ENCODE assay signal across 13 cellular contexts in the genomic region with DNA sequence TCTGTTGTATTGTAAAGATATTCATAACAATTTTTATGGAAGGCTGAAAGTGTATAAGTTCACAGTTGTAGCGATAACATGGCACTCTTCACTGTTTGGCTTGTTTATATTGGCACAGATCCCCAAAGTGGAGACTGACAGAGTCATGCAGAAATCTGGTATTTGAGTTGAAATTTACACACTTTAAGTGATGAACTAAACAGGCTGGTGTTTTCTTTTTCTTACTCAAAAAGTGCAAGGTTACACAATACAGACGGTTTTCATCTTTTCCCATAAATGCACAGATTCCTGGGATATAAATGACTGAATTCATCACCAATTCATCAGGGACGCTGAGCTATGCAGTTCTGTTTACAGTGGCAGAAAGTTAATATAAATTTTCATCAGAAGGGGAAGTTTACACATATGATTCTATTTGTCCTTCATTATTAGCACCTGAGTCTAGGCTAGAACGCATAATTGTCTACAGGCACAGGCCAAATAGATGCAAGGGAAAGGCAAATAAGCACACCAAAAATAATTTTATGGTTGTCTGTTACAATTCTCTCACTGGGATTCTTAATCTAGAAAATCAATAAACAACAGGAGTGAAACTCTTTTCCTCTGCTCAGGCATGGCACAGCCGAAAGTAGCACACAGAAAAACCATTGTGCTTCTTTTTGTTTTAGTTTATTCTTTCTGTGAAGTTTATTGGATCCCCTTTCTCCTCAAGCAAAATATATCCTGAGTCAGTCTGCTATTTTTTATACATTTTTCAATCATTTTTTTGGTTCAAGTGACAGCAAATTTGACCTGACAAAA.
DNase-seq lines count a peak whose midpoint lies in the region; ATAC-seq and TF ChIP-seq lines count a peak whose summit lies in the region.
"Had no signal": no experiment of that assay in that cellular context is flagged by ENCODE, and none has a peak within 500 bp of the region (broad histone marks: within the 10 kb centered on the region; RNA-seq: fewer than 3 reads in every experiment).

No MANE protein-coding gene starts in this region.

- 20% methylated on average over 1 of the region's 5 CpGs; no CpG with 5 or more reads in 1 of the 2 experiments for WGBS in IMR-90 (ENCODE audit: extremely low coverage in 2 of 2, insufficient read length in 1 of 2), 2 experiments

- H3K4me3 Mint-ChIP-seq in immature natural killer cell = no peak overlapping the region
- H3K4me3 Mint-ChIP-seq: B cell had no signal

- DNase-seq in A172 (ENCODE audit: low spot score) = peak; percentile 9
- peak; percentile 16 for DNase-seq in IMR-90
- peak; percentile 61 for DNase-seq in adipocyte (ENCODE audit: low read depth)
- peak; percentile 47 for DNase-seq in iris pigment epithelial cell (ENCODE audit: low read depth)
- no peak for DNase-seq in immature natural killer cell
- DNase-seq in KG1 (lab: John Stamatoyannopoulos, UW) = no peak
- DNase-seq: left cardiac atrium; stimulated activated naive CD8-positive, alpha-beta T cell treated with anti-CD3 and anti-CD28 coated beads, Interleukin-15, Interleukin-2, amounts not matched to agents 100 U/mL and 50 U/mL, for 24 hours had no signal

- H3K27ac ChIP-seq in IMR-90 (ENCODE audit: insufficient read depth, low read length) = no peak overlapping the region
- H3K27ac ChIP-seq: ascending aorta had no signal

- H3K9ac ChIP-seq in IMR-90 (ENCODE audit: low read depth, low read length) (no peak overlapping the region), adipocyte (ENCODE audit: low read length) (no peak overlapping the region)

- no peaks in the 10 kb centered on the region for H3K27me3 ChIP-seq in IMR-90 (ENCODE audit: control insufficient read depth, insufficient read depth, low read length)
- no peaks in the 10 kb centered on the region for H3K27me3 ChIP-seq in adipocyte (replicated peaks; ENCODE audit: control insufficient read depth, insufficient read depth, low read length)
- H3K27me3 ChIP-seq: ascending aorta had no signal

- no peaks in the 10 kb centered on the region for H3K79me1 ChIP-seq in IMR-90 (ENCODE audit: low read depth in 1 of 2, low read length in 2 of 2)

- H4K20me1 ChIP-seq in IMR-90 (ENCODE audit: insufficient read depth, low read length) = no peaks in the 10 kb centered on the region

- H3K4ac ChIP-seq in IMR-90 (ENCODE audit: low read depth, low read length) = no peak overlapping the region

- CTCF ChIA-PET in IMR-90 (lab: Yijun Ruan, JAX) = no interaction called here

- no peak overlapping the region for H3K18ac ChIP-seq in IMR-90 (ENCODE audit: low read depth, low read length)

- H3K36me3 Mint-ChIP-seq in immature natural killer cell = no peaks in the 10 kb centered on the region

- no peak overlapping the region for H4K91ac ChIP-seq in IMR-90 (ENCODE audit: insufficient read depth, low read depth, low read length)

- H3K4me1 ChIP-seq in IMR-90 (ENCODE audit: control insufficient read depth, insufficient read depth, low read length) (no peaks in the 10 kb centered on the region), adipocyte (ENCODE audit: control insufficient read depth, insufficient read depth, low read length) (peaks cover 17% of the 10 kb centered on the region)

- POLR2A ChIA-PET in IMR-90 (lab: Charles Lee; ENCODE audit: unreplicated experiment) = no interaction called here

- TF ChIP-seq POLR2A in IMR-90 (IDR thresholded peaks at IDR 0.05; ENCODE audit: low read depth, low read length) = no peak

- H3K36me3 ChIP-seq in IMR-90 (ENCODE audit: control insufficient read depth, insufficient read depth, low read length) (no peaks in the 10 kb centered on the region), adipocyte (ENCODE audit: control insufficient read depth, insufficient read depth, low read length, severe bottlenecking) (no peaks in the 10 kb centered on the region)
- H3K36me3 ChIP-seq: ascending aorta had no signal

- H3K9me1 ChIP-seq in IMR-90 (ENCODE audit: insufficient read depth, low read length) = no peaks in the 10 kb centered on the region

- H2BK15ac ChIP-seq in IMR-90 (ENCODE audit: low read depth, low read length) = no peak overlapping the region

- H2AFZ ChIP-seq in IMR-90 (replicated peaks; ENCODE audit: low read length, poor library complexity) = no peak overlapping the region

- H3K4me3 ChIP-seq in IMR-90 (ENCODE audit: insufficient read depth, low read depth, low read length) (no peak overlapping the region), adipocyte (ENCODE audit: low read length) (peak overlapping the region; percentile 61)

- peaks cover 0 to 14% (median 0%) of the 10 kb centered on the region in 6 donors for H3K9me3 Mint-ChIP-seq in immature natural killer cell

- H2BK120ac ChIP-seq in IMR-90 (ENCODE audit: low read depth, low read length) = no peak overlapping the region

- H3K56ac ChIP-seq in IMR-90 (ENCODE audit: extremely low read depth, insufficient read depth, low read length) = no peak overlapping the region

- BruUV-seq in IMR-90 (replicated peaks; lab: Mats Ljungman, UMichigan) = no TSS peak

- H3K9me3 ChIP-seq in IMR-90 (ENCODE audit: control insufficient read depth, insufficient read depth, low read length) = no peaks in the 10 kb centered on the region
- H3K9me3 ChIP-seq in adipocyte (ENCODE audit: control insufficient read depth, low read length) = no peaks in the 10 kb centered on the region
- H3K9me3 ChIP-seq: ascending aorta had no signal

- intact Hi-C loops in IMR-90 (cut with micrococcal nuclease) = no loop called here

- peak; percentile 53 for ATAC-seq in IMR-90 (ENCODE audit: low read depth)
- ATAC-seq in GM21367 (IDR thresholded peaks at IDR 0.05; ENCODE audit: unreplicated experiment) = no peak
- ATAC-seq in GM19328 (IDR thresholded peaks at IDR 0.05; ENCODE audit: unreplicated experiment) = no peak
- ATAC-seq: esophagus mucosa; left cardiac atrium; stimulated activated naive CD8-positive, alpha-beta T cell treated with anti-CD3 and anti-CD28 coated beads, Interleukin-15, Interleukin-2, amounts not matched to agents 100 U/mL and 50 U/mL, for 24 hours had no signal

- no peak overlapping the region for H3K23ac ChIP-seq in IMR-90 (ENCODE audit: low read depth, low read length)

- H2AK9ac ChIP-seq in IMR-90 (replicated peaks; ENCODE audit: low read depth, low read length, poor library complexity) = no peak overlapping the region

- peak overlapping the region; percentile 36 for H3K4me2 ChIP-seq in IMR-90 (ENCODE audit: low read depth, low read length)

- no peak overlapping the region for H4K5ac ChIP-seq in IMR-90 (ENCODE audit: low read depth, low read length)

- H3K14ac ChIP-seq in IMR-90 (replicated peaks; ENCODE audit: low read depth, low read length) = no peak overlapping the region

- no peak for TF ChIP-seq CTCF in IMR-90 (conservative IDR thresholded peaks at IDR 0.05; ENCODE audit: low read depth, low read length)

- H3K27ac Mint-ChIP-seq in immature natural killer cell = no peak overlapping the region
- H3K27ac Mint-ChIP-seq: B cell had no signal

- no peak overlapping the region for H2BK20ac ChIP-seq in IMR-90 (ENCODE audit: low read depth, low read length)

- TF ChIP-seq RAD21 in IMR-90 (IDR thresholded peaks at IDR 0.05; ENCODE audit: low read length) = no peak

- in situ Hi-C loops in IMR-90 (cut with MboI; ENCODE audit: low sequenced_read_pairs) = no loop called here

- H2BK5ac ChIP-seq in IMR-90 (ENCODE audit: low read depth, low read length, poor library complexity, severe bottlenecking) = no peak overlapping the region

- dilution Hi-C loops in IMR-90 (cut with HindIII; ENCODE audit: low sequenced_read_pairs, unreplicated experiment) = no loop called here

- H3K4me1 Mint-ChIP-seq in immature natural killer cell = no peaks in the 10 kb centered on the region
- H3K4me1 Mint-ChIP-seq: B cell had no signal

- H4K8ac ChIP-seq in IMR-90 (ENCODE audit: low read depth in 2 of 2, low read length in 2 of 2) = no peak overlapping the region

- no peaks in the 10 kb centered on the region for H3K27me3 Mint-ChIP-seq in immature natural killer cell (ENCODE audit: low read depth in 3 of 3)
- H3K27me3 Mint-ChIP-seq: B cell had no signal

- no peak overlapping the region for H2AK5ac ChIP-seq in IMR-90 (ENCODE audit: low read depth, low read length)

TF ChIP-seq in IMR-90, 13 proteins besides CTCF, POLR2A, EP300 and RAD21:
- no peak for TF ChIP-seq MXI1 (IDR thresholded peaks at IDR 0.05; ENCODE audit: borderline replicate concordance, low read depth, low read length)
- TF ChIP-seq FOS (IDR thresholded peaks at IDR 0.05; ENCODE audit: low read depth, low read length) = no peak
- no peak for TF ChIP-seq CHD1 (IDR thresholded peaks at IDR 0.05; ENCODE audit: low read depth, low read length)
- TF ChIP-seq CEBPB (IDR thresholded peaks at IDR 0.05; ENCODE audit: low read depth, low read length) = peak; percentile 12; the same call in 1 of the 2 replicates
- no peak for TF ChIP-seq RCOR1 (IDR thresholded peaks at IDR 0.05; ENCODE audit: insufficient replicate concordance, low read length)
- TF ChIP-seq BHLHE40 (IDR thresholded peaks at IDR 0.05; ENCODE audit: low read depth, low read length) = no peak
- TF ChIP-seq, protein P1, sequence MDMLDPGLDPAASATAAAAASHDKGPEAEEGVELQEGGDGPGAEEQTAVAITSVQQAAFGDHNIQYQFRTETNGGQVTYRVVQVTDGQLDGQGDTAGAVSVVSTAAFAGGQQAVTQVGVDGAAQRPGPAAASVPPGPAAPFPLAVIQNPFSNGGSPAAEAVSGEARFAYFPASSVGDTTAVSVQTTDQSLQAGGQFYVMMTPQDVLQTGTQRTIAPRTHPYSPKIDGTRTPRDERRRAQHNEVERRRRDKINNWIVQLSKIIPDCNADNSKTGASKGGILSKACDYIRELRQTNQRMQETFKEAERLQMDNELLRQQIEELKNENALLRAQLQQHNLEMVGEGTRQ (IDR thresholded peaks at IDR 0.05; ENCODE audit: low read depth, low read length) = no peak
- no peak for TF ChIP-seq MAZ (IDR thresholded peaks at IDR 0.05; ENCODE audit: borderline replicate concordance, low read depth, low read length)
- no peak for TF ChIP-seq MAFK (IDR thresholded peaks at IDR 0.05; ENCODE audit: low read depth, low read length)
TF ChIP-seq in IMR-90: peak in this region for 1.

Comparison
In these comparisons a context has a peak if more than half of its experiments do, and no peak if none do; other contexts are left out.
1. DNase-seq: peak in A172 (single experiment), IMR-90 (single experiment), adipocyte (single experiment) and iris pigment epithelial cell (single experiment); none in immature natural killer cell (0 of 3) and KG1 (single experiment).